21 cellular contexts compared by ENCODE assay signal in genomic region chr1:182725264-182725965, GRCh38. TPM values are rescaled to one million over a fixed set of nuclear protein-coding genes. Genes with fewer than 3 reads are reported as not detected.
DNase-seq lines count a peak whose midpoint lies in the region; TF ChIP-seq lines count a peak whose summit lies in the region.
"Had no signal": no experiment of that assay in that cellular context is flagged by ENCODE, and none has a peak within 500 bp of the region (broad histone marks: within the 10 kb centered on the region; RNA-seq: fewer than 3 reads in every experiment).

No MANE protein-coding gene starts in this region.

- TF ChIP-seq CTCF in glutamatergic neuron (IDR thresholded peaks at IDR 0.05; ENCODE audit: partially characterized antibody, unreplicated experiment) = no peak
- no peak for TF ChIP-seq CTCF in GM20000 (IDR thresholded peaks at IDR 0.05; ENCODE audit: extremely low read depth, missing control alignments)

- intact Hi-C loops in activated T-helper 2 cell treated with anti-CD3 and anti-CD28 coated beads, Interferon-gamma antibody, Interleukin-2, Interleukin-4, amounts not matched to agents 10 μg/mL and 5 μg/mL and 100 μg/mL, durations not matched to agents 14 hours and 24 hours and 36 hours (cut with micrococcal nuclease) = no loop called here

- no peak overlapping the region for H3K4me3 Mint-ChIP-seq in glutamatergic neuron (ENCODE audit: unreplicated experiment)
- H3K4me3 Mint-ChIP-seq in activated T-helper 2 cell treated with anti-CD3 and anti-CD28 coated beads, Interferon-gamma antibody, Interleukin-2, Interleukin-4, amounts not matched to agents 10 μg/mL and 5 μg/mL and 100 μg/mL, durations not matched to agents 14 hours and 24 hours and 36 hours (ENCODE audit: low read depth) = no peak overlapping the region
- H3K4me3 Mint-ChIP-seq: activated CD8-positive, alpha-beta memory T cell treated with anti-CD3 and anti-CD28 coated beads, Interleukin-2, amount 10 ng/mL, durations not matched to agents 7 days and 5 days; activated naive CD8-positive, alpha-beta T cell treated with anti-CD3 and anti-CD28 coated beads, Interleukin-2, amount 50 U/mL, for 24 hours; natural killer cell had no signal

- DNase-seq in NCI-H2171 treated with DMSO at 0.1 percent for 48 hours (lab: John Stamatoyannopoulos, UW) (peak; percentile 27), NCI-H2171 (lab: John Stamatoyannopoulos, UW) (no peak), astrocyte of the hippocampus (ENCODE audit: low read depth, low spot score) (peak; percentile 30), glutamatergic neuron (no peak), retina (peak; percentile 38), GM20000 (ENCODE audit: low spot score) (no peak), NCI-H2081 (lab: John Stamatoyannopoulos, UW) (no peak)
- no peak for DNase-seq in activated T-helper 2 cell treated with anti-CD3 and anti-CD28 coated beads, Interferon-gamma antibody, Interleukin-2, Interleukin-4, amounts not matched to agents 10 μg/mL and 5 μg/mL and 100 μg/mL, durations not matched to agents 14 hours and 24 hours and 36 hours (ENCODE audit: low spot score)
- DNase-seq: activated CD8-positive, alpha-beta memory T cell treated with anti-CD3 and anti-CD28 coated beads, Interleukin-2, amount 10 ng/mL, durations not matched to agents 7 days and 5 days; activated naive CD8-positive, alpha-beta T cell treated with anti-CD3 and anti-CD28 coated beads, Interleukin-2, amount 50 U/mL, for 24 hours; COR-L47; gastrocnemius medialis; HCEC 1CT; natural killer cell; NCI-H1105; NCI-H526 treated with DMSO at 0.1 percent for 48 hours; Right ventricle myocardium superior; upper lobe of right lung had no signal

- no peaks in the 10 kb centered on the region for H3K36me3 Mint-ChIP-seq in glutamatergic neuron (ENCODE audit: unreplicated experiment)
- no peaks in the 10 kb centered on the region for H3K36me3 Mint-ChIP-seq in activated T-helper 2 cell treated with anti-CD3 and anti-CD28 coated beads, Interferon-gamma antibody, Interleukin-2, Interleukin-4, amounts not matched to agents 10 μg/mL and 5 μg/mL and 100 μg/mL, durations not matched to agents 14 hours and 24 hours and 36 hours (ENCODE audit: low read depth)
- H3K36me3 Mint-ChIP-seq: activated CD8-positive, alpha-beta memory T cell treated with anti-CD3 and anti-CD28 coated beads, Interleukin-2, amount 10 ng/mL, durations not matched to agents 7 days and 5 days; natural killer cell had no signal

- H3K27ac Mint-ChIP-seq in glutamatergic neuron (ENCODE audit: unreplicated experiment) = peak overlapping the region; percentile 56
- no peak overlapping the region for H3K27ac Mint-ChIP-seq in activated T-helper 2 cell treated with anti-CD3 and anti-CD28 coated beads, Interferon-gamma antibody, Interleukin-2, Interleukin-4, amounts not matched to agents 10 μg/mL and 5 μg/mL and 100 μg/mL, durations not matched to agents 14 hours and 24 hours and 36 hours
- H3K27ac Mint-ChIP-seq: activated CD8-positive, alpha-beta memory T cell treated with anti-CD3 and anti-CD28 coated beads, Interleukin-2, amount 10 ng/mL, durations not matched to agents 7 days and 5 days; activated naive CD8-positive, alpha-beta T cell treated with anti-CD3 and anti-CD28 coated beads, Interleukin-2, amount 50 U/mL, for 24 hours; natural killer cell had no signal

- H3K4me1 Mint-ChIP-seq in glutamatergic neuron (ENCODE audit: low read depth, unreplicated experiment) = peaks cover 20% of the 10 kb centered on the region
- peaks cover 7% of the 10 kb centered on the region for H3K4me1 Mint-ChIP-seq in activated T-helper 2 cell treated with anti-CD3 and anti-CD28 coated beads, Interferon-gamma antibody, Interleukin-2, Interleukin-4, amounts not matched to agents 10 μg/mL and 5 μg/mL and 100 μg/mL, durations not matched to agents 14 hours and 24 hours and 36 hours (ENCODE audit: low read depth)
- H3K4me1 Mint-ChIP-seq: activated CD8-positive, alpha-beta memory T cell treated with anti-CD3 and anti-CD28 coated beads, Interleukin-2, amount 10 ng/mL, durations not matched to agents 7 days and 5 days; natural killer cell had no signal

- H3K27me3 Mint-ChIP-seq in glutamatergic neuron (ENCODE audit: unreplicated experiment) = peaks cover 2% of the 10 kb centered on the region
- H3K27me3 Mint-ChIP-seq in activated T-helper 2 cell treated with anti-CD3 and anti-CD28 coated beads, Interferon-gamma antibody, Interleukin-2, Interleukin-4, amounts not matched to agents 10 μg/mL and 5 μg/mL and 100 μg/mL, durations not matched to agents 14 hours and 24 hours and 36 hours (ENCODE audit: low read depth) = peaks cover 18% of the 10 kb centered on the region

- H3K9me3 Mint-ChIP-seq in glutamatergic neuron (ENCODE audit: unreplicated experiment) = peaks cover 2% of the 10 kb centered on the region
- H3K9me3 Mint-ChIP-seq in activated T-helper 2 cell treated with anti-CD3 and anti-CD28 coated beads, Interferon-gamma antibody, Interleukin-2, Interleukin-4, amounts not matched to agents 10 μg/mL and 5 μg/mL and 100 μg/mL, durations not matched to agents 14 hours and 24 hours and 36 hours = no peaks in the 10 kb centered on the region
- H3K9me3 Mint-ChIP-seq: activated naive CD8-positive, alpha-beta T cell treated with anti-CD3 and anti-CD28 coated beads, Interleukin-2, amount 50 U/mL, for 24 hours; natural killer cell had no signal

RNA-seq across cellular contexts. Expression of gene RGS8, which starts 41.0 kb away (rescaled TPM):
- 3.5 TPM for total RNA-seq in glutamatergic neuron (ENCODE audit: unreplicated experiment)
- total RNA-seq in activated T-helper 2 cell treated with anti-CD3 and anti-CD28 coated beads, Interferon-gamma antibody, Interleukin-2, Interleukin-4, amounts not matched to agents 10 μg/mL and 5 μg/mL and 100 μg/mL, durations not matched to agents 14 hours and 24 hours and 36 hours = not detected in 2 replicates
- total RNA-seq: activated CD8-positive, alpha-beta memory T cell treated with anti-CD3 and anti-CD28 coated beads, Interleukin-2, amount 10 ng/mL, durations not matched to agents 7 days and 5 days; Daoy; dermis microvascular lymphatic vessel endothelial cell; gastrocnemius medialis; mesenteric fat pad; natural killer cell; Right ventricle myocardium superior; upper lobe of right lung had no signal

Comparison
In these comparisons a context has a peak if more than half of its experiments do, and no peak if none do; other contexts are left out.
1. DNase-seq: peak in NCI-H2171 treated with DMSO at 0.1 percent for 48 hours (single experiment), astrocyte of the hippocampus (single experiment) and retina (single experiment); none in NCI-H2171 (single experiment), glutamatergic neuron (single experiment), activated T-helper 2 cell treated with anti-CD3 and anti-CD28 coated beads, Interferon-gamma antibody, Interleukin-2, Interleukin-4, amounts not matched to agents 10 μg/mL and 5 μg/mL and 100 μg/mL, durations not matched to agents 14 hours and 24 hours and 36 hours (single experiment), GM20000 (single experiment) and NCI-H2081 (0 of 2).